2 cellular contexts compared by ENCODE assay signal in the genomic region with DNA sequence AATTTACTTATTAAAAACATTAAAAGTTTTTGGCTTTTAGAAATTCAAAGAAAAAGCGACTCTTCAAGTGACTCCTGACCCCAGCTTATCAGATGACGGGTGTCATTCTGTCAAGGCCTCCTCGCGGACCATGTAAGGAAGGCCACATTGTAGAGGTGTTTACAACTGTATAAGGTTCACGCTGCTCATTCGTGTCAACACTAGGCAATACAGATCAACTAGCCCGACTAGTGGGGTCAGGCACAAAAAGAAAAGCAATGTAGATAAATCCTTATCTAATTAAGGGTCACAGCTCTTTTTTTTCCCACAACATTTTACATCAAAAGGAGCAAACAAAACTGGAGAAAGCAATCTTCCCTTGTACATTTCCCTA.
TF ChIP-seq lines count a peak whose summit lies in the region.

No MANE protein-coding gene starts in this region.

TF ChIP-seq in HepG2, 621 proteins besides CTCF, POLR2A, EP300 and RAD21 (continued from another document and continues in another):
- TF ChIP-seq ZNF788 (CRISPR knock-in tag; IDR thresholded peaks at IDR 0.05; ENCODE audit: borderline replicate concordance) (no peak; the same call in 1 of the 2 replicates), GATA4 (IDR thresholded peaks at IDR 0.05; ENCODE audit: borderline replicate concordance, low read depth) (peak; percentile 90; the same call in 1 of the 2 replicates), ZSCAN20 (CRISPR knock-in tag; IDR thresholded peaks at IDR 0.05; ENCODE audit: borderline replicate concordance) (no peak), JARID2 (CRISPR knock-in tag; IDR thresholded peaks at IDR 0.05; ENCODE audit: insufficient replicate concordance) (no peak), ATF1 (CRISPR knock-in tag; IDR thresholded peaks at IDR 0.05) (peak; percentile 27; the same call in 1 of the 2 replicates), FOXA3 (CRISPR knock-in tag; IDR thresholded peaks at IDR 0.05) (peak; percentile 93), NR1H2 (CRISPR knock-in tag; IDR thresholded peaks at IDR 0.05; ENCODE audit: borderline replicate concordance, low read depth) (no peak), HOXD1 (CRISPR knock-in tag; IDR thresholded peaks at IDR 0.05) (0 out of 2 replicates have a peak, but pooled peaks have one; percentile 20), MIER3 (CRISPR knock-in tag; IDR thresholded peaks at IDR 0.05; ENCODE audit: borderline replicate concordance) (0 out of 2 replicates have a peak, but pooled peaks have one; percentile 32), SIX1 (CRISPR knock-in tag; IDR thresholded peaks at IDR 0.05; ENCODE audit: borderline replicate concordance) (peak; percentile 32; the same call in 1 of the 2 replicates), RXRB (CRISPR knock-in tag; IDR thresholded peaks at IDR 0.05; ENCODE audit: borderline replicate concordance) (peak; percentile 83), RARA (CRISPR knock-in tag; IDR thresholded peaks at IDR 0.05) (peak; percentile 89), TCF7 (IDR thresholded peaks at IDR 0.05; ENCODE audit: low read depth) (peak; percentile 82), ZFP36L2 (CRISPR knock-in tag; IDR thresholded peaks at IDR 0.05) (no peak), XRCC5 (optimal IDR thresholded peaks at IDR 0.05; ENCODE audit: low read length) (no peak), NR2F1 (CRISPR knock-in tag; IDR thresholded peaks at IDR 0.05) (peak; percentile 57; a peak in 2 of 4 replicates), MEIS2 (CRISPR knock-in tag; IDR thresholded peaks at IDR 0.05) (peak; percentile 93), PPARG (CRISPR knock-in tag; conservative IDR thresholded peaks at IDR 0.05) (peak; percentile 59; the same call in 1 of the 2 replicates)
- TF ChIP-seq, protein P1, sequence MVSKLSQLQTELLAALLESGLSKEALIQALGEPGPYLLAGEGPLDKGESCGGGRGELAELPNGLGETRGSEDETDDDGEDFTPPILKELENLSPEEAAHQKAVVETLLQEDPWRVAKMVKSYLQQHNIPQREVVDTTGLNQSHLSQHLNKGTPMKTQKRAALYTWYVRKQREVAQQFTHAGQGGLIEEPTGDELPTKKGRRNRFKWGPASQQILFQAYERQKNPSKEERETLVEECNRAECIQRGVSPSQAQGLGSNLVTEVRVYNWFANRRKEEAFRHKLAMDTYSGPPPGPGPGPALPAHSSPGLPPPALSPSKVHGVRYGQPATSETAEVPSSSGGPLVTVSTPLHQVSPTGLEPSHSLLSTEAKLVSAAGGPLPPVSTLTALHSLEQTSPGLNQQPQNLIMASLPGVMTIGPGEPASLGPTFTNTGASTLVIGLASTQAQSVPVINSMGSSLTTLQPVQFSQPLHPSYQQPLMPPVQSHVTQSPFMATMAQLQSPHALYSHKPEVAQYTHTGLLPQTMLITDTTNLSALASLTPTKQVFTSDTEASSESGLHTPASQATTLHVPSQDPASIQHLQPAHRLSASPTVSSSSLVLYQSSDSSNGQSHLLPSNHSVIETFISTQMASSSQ (IDR thresholded peaks at IDR 0.05; ENCODE audit: low read depth): peak; percentile 43; the same call in 1 of the 2 replicates
- TF ChIP-seq, protein P1 (CRISPR knock-in tag; IDR thresholded peaks at IDR 0.05; ENCODE audit: borderline replicate concordance): peak; percentile 31; the same call in 1 of the 2 replicates
- TF ChIP-seq, protein P2, sequence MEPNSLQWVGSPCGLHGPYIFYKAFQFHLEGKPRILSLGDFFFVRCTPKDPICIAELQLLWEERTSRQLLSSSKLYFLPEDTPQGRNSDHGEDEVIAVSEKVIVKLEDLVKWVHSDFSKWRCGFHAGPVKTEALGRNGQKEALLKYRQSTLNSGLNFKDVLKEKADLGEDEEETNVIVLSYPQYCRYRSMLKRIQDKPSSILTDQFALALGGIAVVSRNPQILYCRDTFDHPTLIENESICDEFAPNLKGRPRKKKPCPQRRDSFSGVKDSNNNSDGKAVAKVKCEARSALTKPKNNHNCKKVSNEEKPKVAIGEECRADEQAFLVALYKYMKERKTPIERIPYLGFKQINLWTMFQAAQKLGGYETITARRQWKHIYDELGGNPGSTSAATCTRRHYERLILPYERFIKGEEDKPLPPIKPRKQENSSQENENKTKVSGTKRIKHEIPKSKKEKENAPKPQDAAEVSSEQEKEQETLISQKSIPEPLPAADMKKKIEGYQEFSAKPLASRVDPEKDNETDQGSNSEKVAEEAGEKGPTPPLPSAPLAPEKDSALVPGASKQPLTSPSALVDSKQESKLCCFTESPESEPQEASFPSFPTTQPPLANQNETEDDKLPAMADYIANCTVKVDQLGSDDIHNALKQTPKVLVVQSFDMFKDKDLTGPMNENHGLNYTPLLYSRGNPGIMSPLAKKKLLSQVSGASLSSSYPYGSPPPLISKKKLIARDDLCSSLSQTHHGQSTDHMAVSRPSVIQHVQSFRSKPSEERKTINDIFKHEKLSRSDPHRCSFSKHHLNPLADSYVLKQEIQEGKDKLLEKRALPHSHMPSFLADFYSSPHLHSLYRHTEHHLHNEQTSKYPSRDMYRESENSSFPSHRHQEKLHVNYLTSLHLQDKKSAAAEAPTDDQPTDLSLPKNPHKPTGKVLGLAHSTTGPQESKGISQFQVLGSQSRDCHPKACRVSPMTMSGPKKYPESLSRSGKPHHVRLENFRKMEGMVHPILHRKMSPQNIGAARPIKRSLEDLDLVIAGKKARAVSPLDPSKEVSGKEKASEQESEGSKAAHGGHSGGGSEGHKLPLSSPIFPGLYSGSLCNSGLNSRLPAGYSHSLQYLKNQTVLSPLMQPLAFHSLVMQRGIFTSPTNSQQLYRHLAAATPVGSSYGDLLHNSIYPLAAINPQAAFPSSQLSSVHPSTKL (CRISPR knock-in tag; IDR thresholded peaks at IDR 0.05): peak; percentile 89
- TF ChIP-seq, protein P3, sequence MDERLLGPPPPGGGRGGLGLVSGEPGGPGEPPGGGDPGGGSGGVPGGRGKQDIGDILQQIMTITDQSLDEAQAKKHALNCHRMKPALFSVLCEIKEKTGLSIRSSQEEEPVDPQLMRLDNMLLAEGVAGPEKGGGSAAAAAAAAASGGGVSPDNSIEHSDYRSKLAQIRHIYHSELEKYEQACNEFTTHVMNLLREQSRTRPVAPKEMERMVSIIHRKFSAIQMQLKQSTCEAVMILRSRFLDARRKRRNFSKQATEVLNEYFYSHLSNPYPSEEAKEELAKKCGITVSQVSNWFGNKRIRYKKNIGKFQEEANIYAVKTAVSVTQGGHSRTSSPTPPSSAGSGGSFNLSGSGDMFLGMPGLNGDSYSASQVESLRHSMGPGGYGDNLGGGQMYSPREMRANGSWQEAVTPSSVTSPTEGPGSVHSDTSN (CRISPR knock-in tag; IDR thresholded peaks at IDR 0.05): peak; percentile 62

TF ChIP-seq in K562, 482 proteins besides CTCF, POLR2A, EP300 and RAD21 (continued from another document and continues in another):
- TF ChIP-seq NR2F6 (CRISPR knock-in tag; IDR thresholded peaks at IDR 0.05): no peak
- peak; percentile 69 to 72 for TF ChIP-seq FOXK2 (conservative IDR thresholded peaks at IDR 0.05 in 1 of 2, IDR thresholded peaks at IDR 0.05 in 1 of 2; ENCODE audit: low read depth in 2 of 2)
- TF ChIP-seq RBFOX2 (IDR thresholded peaks at IDR 0.05; ENCODE audit: low read depth, low read length): no peak
- TF ChIP-seq SIX5 (IDR thresholded peaks at IDR 0.05; ENCODE audit: borderline replicate concordance in 1 of 2, insufficient read depth in 1 of 2, low read depth in 1 of 2, low read length in 2 of 2): no peak
- TF ChIP-seq ZNF445 (CRISPR knock-in tag; IDR thresholded peaks at IDR 0.05; ENCODE audit: low read depth): no peak
- TF ChIP-seq ZNF174 (CRISPR knock-in tag; IDR thresholded peaks at IDR 0.05): no peak
- TF ChIP-seq MEIS2 (IDR thresholded peaks at IDR 0.05; ENCODE audit: partially characterized antibody): peak; percentile 75
- TF ChIP-seq FOS (IDR thresholded peaks at IDR 0.05; ENCODE audit: extremely low read depth, insufficient read length): no peak
- no peak for TF ChIP-seq DPF2 (IDR thresholded peaks at IDR 0.05)
- TF ChIP-seq, protein P4, sequence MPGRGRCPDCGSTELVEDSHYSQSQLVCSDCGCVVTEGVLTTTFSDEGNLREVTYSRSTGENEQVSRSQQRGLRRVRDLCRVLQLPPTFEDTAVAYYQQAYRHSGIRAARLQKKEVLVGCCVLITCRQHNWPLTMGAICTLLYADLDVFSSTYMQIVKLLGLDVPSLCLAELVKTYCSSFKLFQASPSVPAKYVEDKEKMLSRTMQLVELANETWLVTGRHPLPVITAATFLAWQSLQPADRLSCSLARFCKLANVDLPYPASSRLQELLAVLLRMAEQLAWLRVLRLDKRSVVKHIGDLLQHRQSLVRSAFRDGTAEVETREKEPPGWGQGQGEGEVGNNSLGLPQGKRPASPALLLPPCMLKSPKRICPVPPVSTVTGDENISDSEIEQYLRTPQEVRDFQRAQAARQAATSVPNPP (IDR thresholded peaks at IDR 0.05; ENCODE audit: borderline replicate concordance, insufficient read depth, insufficient read length): no peak
- TF ChIP-seq ZNF282 (CRISPR knock-in tag; IDR thresholded peaks at IDR 0.05): no peak
- no peak for TF ChIP-seq TAF9B (IDR thresholded peaks at IDR 0.05; ENCODE audit: partially characterized antibody)
- TF ChIP-seq, protein P5, sequence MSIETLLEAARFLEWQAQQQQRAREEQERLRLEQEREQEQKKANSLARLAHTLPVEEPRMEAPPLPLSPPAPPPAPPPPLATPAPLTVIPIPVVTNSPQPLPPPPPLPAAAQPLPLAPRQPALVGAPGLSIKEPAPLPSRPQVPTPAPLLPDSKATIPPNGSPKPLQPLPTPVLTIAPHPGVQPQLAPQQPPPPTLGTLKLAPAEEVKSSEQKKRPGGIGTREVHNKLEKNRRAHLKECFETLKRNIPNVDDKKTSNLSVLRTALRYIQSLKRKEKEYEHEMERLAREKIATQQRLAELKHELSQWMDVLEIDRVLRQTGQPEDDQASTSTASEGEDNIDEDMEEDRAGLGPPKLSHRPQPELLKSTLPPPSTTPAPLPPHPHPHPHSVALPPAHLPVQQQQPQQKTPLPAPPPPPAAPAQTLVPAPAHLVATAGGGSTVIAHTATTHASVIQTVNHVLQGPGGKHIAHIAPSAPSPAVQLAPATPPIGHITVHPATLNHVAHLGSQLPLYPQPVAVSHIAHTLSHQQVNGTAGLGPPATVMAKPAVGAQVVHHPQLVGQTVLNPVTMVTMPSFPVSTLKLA (conservative IDR thresholded peaks at IDR 0.05): peak; percentile 22 to 44; a peak in 2 of 4 replicates
- TF ChIP-seq NR2C2 (CRISPR knock-in tag; IDR thresholded peaks at IDR 0.05): no peak
- peak; percentile 89 for TF ChIP-seq NR2C2 (tag; IDR thresholded peaks at IDR 0.05)
- no peak for TF ChIP-seq HDAC1 (IDR thresholded peaks at IDR 0.05)
- no peak for TF ChIP-seq NCOR1 (IDR thresholded peaks at IDR 0.05)
- no peak for TF ChIP-seq ZNF584 (CRISPR knock-in tag; IDR thresholded peaks at IDR 0.05; ENCODE audit: low read depth)
- TF ChIP-seq, protein P6, sequence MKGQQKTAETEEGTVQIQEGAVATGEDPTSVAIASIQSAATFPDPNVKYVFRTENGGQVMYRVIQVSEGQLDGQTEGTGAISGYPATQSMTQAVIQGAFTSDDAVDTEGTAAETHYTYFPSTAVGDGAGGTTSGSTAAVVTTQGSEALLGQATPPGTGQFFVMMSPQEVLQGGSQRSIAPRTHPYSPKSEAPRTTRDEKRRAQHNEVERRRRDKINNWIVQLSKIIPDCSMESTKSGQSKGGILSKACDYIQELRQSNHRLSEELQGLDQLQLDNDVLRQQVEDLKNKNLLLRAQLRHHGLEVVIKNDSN (CRISPR knock-in tag; IDR thresholded peaks at IDR 0.05): no peak
- no peak for TF ChIP-seq CREBBP (IDR thresholded peaks at IDR 0.05; ENCODE audit: low read depth, low read length)
- TF ChIP-seq, protein P7, sequence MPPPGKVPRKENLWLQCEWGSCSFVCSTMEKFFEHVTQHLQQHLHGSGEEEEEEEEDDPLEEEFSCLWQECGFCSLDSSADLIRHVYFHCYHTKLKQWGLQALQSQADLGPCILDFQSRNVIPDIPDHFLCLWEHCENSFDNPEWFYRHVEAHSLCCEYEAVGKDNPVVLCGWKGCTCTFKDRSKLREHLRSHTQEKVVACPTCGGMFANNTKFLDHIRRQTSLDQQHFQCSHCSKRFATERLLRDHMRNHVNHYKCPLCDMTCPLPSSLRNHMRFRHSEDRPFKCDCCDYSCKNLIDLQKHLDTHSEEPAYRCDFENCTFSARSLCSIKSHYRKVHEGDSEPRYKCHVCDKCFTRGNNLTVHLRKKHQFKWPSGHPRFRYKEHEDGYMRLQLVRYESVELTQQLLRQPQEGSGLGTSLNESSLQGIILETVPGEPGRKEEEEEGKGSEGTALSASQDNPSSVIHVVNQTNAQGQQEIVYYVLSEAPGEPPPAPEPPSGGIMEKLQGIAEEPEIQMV (tag; conservative IDR thresholded peaks at IDR 0.05; ENCODE audit: low read depth): 0 out of 2 replicates have a peak, but pooled peaks have one; percentile 16
- TF ChIP-seq PHTF2 (CRISPR knock-in tag; IDR thresholded peaks at IDR 0.05): no peak
- TF ChIP-seq TBP (optimal IDR thresholded peaks at IDR 0.05; ENCODE audit: low read depth, low read length): no peak
- no peak for TF ChIP-seq KDM2B (CRISPR knock-in tag; IDR thresholded peaks at IDR 0.05)
- no peak for TF ChIP-seq CBX2 (IDR thresholded peaks at IDR 0.05; ENCODE audit: insufficient read depth, low read length, poor library complexity, severe bottlenecking)
- TF ChIP-seq ZNF695 (CRISPR knock-in tag; IDR thresholded peaks at IDR 0.05): no peak
- TF ChIP-seq ZC3H4 (CRISPR knock-in tag; IDR thresholded peaks at IDR 0.05; ENCODE audit: borderline replicate concordance): no peak
- TF ChIP-seq, protein P8, sequence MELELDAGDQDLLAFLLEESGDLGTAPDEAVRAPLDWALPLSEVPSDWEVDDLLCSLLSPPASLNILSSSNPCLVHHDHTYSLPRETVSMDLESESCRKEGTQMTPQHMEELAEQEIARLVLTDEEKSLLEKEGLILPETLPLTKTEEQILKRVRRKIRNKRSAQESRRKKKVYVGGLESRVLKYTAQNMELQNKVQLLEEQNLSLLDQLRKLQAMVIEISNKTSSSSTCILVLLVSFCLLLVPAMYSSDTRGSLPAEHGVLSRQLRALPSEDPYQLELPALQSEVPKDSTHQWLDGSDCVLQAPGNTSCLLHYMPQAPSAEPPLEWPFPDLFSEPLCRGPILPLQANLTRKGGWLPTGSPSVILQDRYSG (tag; conservative IDR thresholded peaks at IDR 0.05; ENCODE audit: low read depth): no peak
- TF ChIP-seq NCOA1 (IDR thresholded peaks at IDR 0.05; ENCODE audit: low read depth): no peak
